ENCODE assay signal across 20 cellular contexts in the genomic region with DNA sequence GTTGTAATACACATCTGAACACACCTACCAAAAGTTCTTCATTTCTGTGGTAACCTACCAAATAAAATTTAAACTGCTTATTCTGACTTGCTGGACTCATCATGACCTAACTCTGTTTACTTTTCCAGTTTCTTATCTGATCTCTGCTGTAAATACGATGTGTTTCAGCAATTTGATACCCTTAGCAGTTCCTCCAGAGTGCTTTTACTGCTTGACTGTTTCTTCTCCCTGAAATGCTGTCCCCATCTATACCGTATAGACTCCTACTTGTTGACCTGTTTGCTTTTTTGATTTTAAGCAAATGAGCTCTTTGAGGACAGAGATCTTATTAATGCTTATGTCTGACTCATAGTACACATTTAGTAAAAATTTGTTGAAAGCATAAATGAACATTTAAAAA.
A peak's percentile ranks its signal among the peaks of the same experiment; 100 is the strongest.
DNase-seq lines count a peak whose midpoint lies in the region; ATAC-seq and TF ChIP-seq lines count a peak whose summit lies in the region.
"Had no signal": no experiment of that assay in that cellular context is flagged by ENCODE, and none has a peak within 500 bp of the region (broad histone marks: within the 10 kb centered on the region; RNA-seq: fewer than 3 reads in every experiment).

No MANE protein-coding gene starts in this region.

- no peak for TF ChIP-seq CTCF in astrocyte of the spinal cord (IDR thresholded peaks at IDR 0.05; ENCODE audit: low read depth, low read length)

- no peaks in the 10 kb centered on the region for H3K9me3 ChIP-seq in CD4-positive, CD25-positive, alpha-beta regulatory T cell (ENCODE audit: control insufficient read depth in 2 of 2, low read length in 2 of 2)

- in situ Hi-C loops in astrocyte of the spinal cord (cut with HindIII; ENCODE audit: low sequenced_read_pairs), result no loop called here

- ATAC-seq in CD4-positive, CD25-positive, alpha-beta regulatory T cell (ENCODE audit: low read depth in 2 of 2), result no peak
- ATAC-seq in GM19397 (IDR thresholded peaks at IDR 0.05; ENCODE audit: unreplicated experiment) (no peak), GM18861 (IDR thresholded peaks at IDR 0.05; ENCODE audit: unreplicated experiment) (no peak)
- ATAC-seq: activated CD8-positive, alpha-beta memory T cell treated with anti-CD3 and anti-CD28 coated beads, Interleukin-2, amount 10 ng/mL, durations not matched to agents 7 days and 5 days; HCT116; stimulated activated memory B cell treated with anti-CD40 and anti-IgM and Interleukin-4, amounts not matched to agents 10 μg/mL and 1 μg/mL and 100 μg/mL, for 72 hours had no signal

- peak overlapping the region in 2 of 3 donors; percentile 0 to 4 for H3K27ac Mint-ChIP-seq in CD4-positive, CD25-positive, alpha-beta regulatory T cell
- H3K27ac Mint-ChIP-seq in IgD-negative memory B cell, result peak overlapping the region in 2 of 3 donors; percentile 46 to 76
- H3K27ac Mint-ChIP-seq: activated CD8-positive, alpha-beta memory T cell treated with anti-CD3 and anti-CD28 coated beads, Interleukin-2, amount 10 ng/mL, durations not matched to agents 7 days and 5 days; activated naive CD4-positive, alpha-beta T cell treated with anti-CD3 and anti-CD28 coated beads, Interleukin-2, amount 50 U/mL, for 24 hours; stimulated activated memory B cell treated with anti-CD40 and anti-IgM and Interleukin-4, amounts not matched to agents 10 μg/mL and 1 μg/mL and 100 μg/mL, for 72 hours; type B pancreatic cell had no signal

- H3K27me3 ChIP-seq in CD4-positive, CD25-positive, alpha-beta regulatory T cell (ENCODE audit: control insufficient read depth, insufficient read depth, low read length), result no peaks in the 10 kb centered on the region

- no peak overlapping the region for H3K4me3 Mint-ChIP-seq in CD4-positive, CD25-positive, alpha-beta regulatory T cell
- no peak overlapping the region for H3K4me3 Mint-ChIP-seq in IgD-negative memory B cell
- H3K4me3 Mint-ChIP-seq: activated CD8-positive, alpha-beta memory T cell treated with anti-CD3 and anti-CD28 coated beads, Interleukin-2, amount 10 ng/mL, durations not matched to agents 7 days and 5 days; activated naive CD4-positive, alpha-beta T cell treated with anti-CD3 and anti-CD28 coated beads, Interleukin-2, amount 50 U/mL, for 24 hours; immature natural killer cell; stimulated activated memory B cell treated with anti-CD40 and anti-IgM and Interleukin-4, amounts not matched to agents 10 μg/mL and 1 μg/mL and 100 μg/mL, for 72 hours; type B pancreatic cell had no signal

- H3K27me3 Mint-ChIP-seq in CD4-positive, CD25-positive, alpha-beta regulatory T cell, result no peaks in the 10 kb centered on the region
- H3K27me3 Mint-ChIP-seq in IgD-negative memory B cell, result no peaks in the 10 kb centered on the region
- H3K27me3 Mint-ChIP-seq: activated CD8-positive, alpha-beta memory T cell treated with anti-CD3 and anti-CD28 coated beads, Interleukin-2, amount 10 ng/mL, durations not matched to agents 7 days and 5 days; activated naive CD4-positive, alpha-beta T cell treated with anti-CD3 and anti-CD28 coated beads, Interleukin-2, amount 50 U/mL, for 24 hours; stimulated activated memory B cell treated with anti-CD40 and anti-IgM and Interleukin-4, amounts not matched to agents 10 μg/mL and 1 μg/mL and 100 μg/mL, for 72 hours; type B pancreatic cell had no signal

- H3K27ac ChIP-seq in CD4-positive, CD25-positive, alpha-beta regulatory T cell (ENCODE audit: insufficient read depth, low read length, poor library complexity, severe bottlenecking), result no peak overlapping the region

- peaks cover 23% of the 10 kb centered on the region for H3K36me3 Mint-ChIP-seq in CD4-positive, CD25-positive, alpha-beta regulatory T cell
- peaks cover 7% of the 10 kb centered on the region for H3K36me3 Mint-ChIP-seq in IgD-negative memory B cell

- DNase-seq in CD4-positive, CD25-positive, alpha-beta regulatory T cell, result no peak
- DNase-seq in astrocyte of the spinal cord (ENCODE audit: low read depth, low spot score) (peak; percentile 25), left kidney (ENCODE audit: low read depth, low spot score) (peak; percentile 84), OCI-M2 (lab: John Stamatoyannopoulos, UW; ENCODE audit: unreplicated experiment) (no peak)
- no peak for DNase-seq in stimulated activated CD4-positive, alpha-beta T cell treated with anti-CD3 and anti-CD28 coated beads, Interleukin-2, amount 100 ng/mL, for 48 hours
- DNase-seq: activated CD8-positive, alpha-beta memory T cell treated with anti-CD3 and anti-CD28 coated beads, Interleukin-2, amount 10 ng/mL, durations not matched to agents 7 days and 5 days; AML-193; central memory CD4-positive, alpha-beta T cell; immature natural killer cell; Karpas-422; NCI-H1417 treated with DMSO at 0.1 percent for 48 hours; NCI-H446; small intestine had no signal

- H3K4me1 Mint-ChIP-seq in CD4-positive, CD25-positive, alpha-beta regulatory T cell, result peaks cover 7 to 36% (median 27%) of the 10 kb centered on the region in 4 donors
- peaks cover 6 to 19% (median 11%) of the 10 kb centered on the region in 3 donors for H3K4me1 Mint-ChIP-seq in IgD-negative memory B cell
- H3K4me1 Mint-ChIP-seq: activated CD8-positive, alpha-beta memory T cell treated with anti-CD3 and anti-CD28 coated beads, Interleukin-2, amount 10 ng/mL, durations not matched to agents 7 days and 5 days had no signal

- no peak overlapping the region for H3K4me3 ChIP-seq in CD4-positive, CD25-positive, alpha-beta regulatory T cell (ENCODE audit: low read depth, low read length)
- H3K4me3 ChIP-seq in astrocyte of the spinal cord (ENCODE audit: low read depth, low read length), result no peak overlapping the region

- no peaks in the 10 kb centered on the region for H3K4me1 ChIP-seq in CD4-positive, CD25-positive, alpha-beta regulatory T cell (ENCODE audit: control insufficient read depth, insufficient read depth, low read length, poor library complexity, severe bottlenecking)

- H3K36me3 ChIP-seq in CD4-positive, CD25-positive, alpha-beta regulatory T cell (ENCODE audit: control insufficient read depth, insufficient read depth, low read length), result no peaks in the 10 kb centered on the region

- no peaks in the 10 kb centered on the region for H3K9me3 Mint-ChIP-seq in CD4-positive, CD25-positive, alpha-beta regulatory T cell
- H3K9me3 Mint-ChIP-seq in IgD-negative memory B cell, result no peaks in the 10 kb centered on the region
- H3K9me3 Mint-ChIP-seq: activated naive CD4-positive, alpha-beta T cell treated with anti-CD3 and anti-CD28 coated beads, Interleukin-2, amount 50 U/mL, for 24 hours; immature natural killer cell; stimulated activated memory B cell treated with anti-CD40 and anti-IgM and Interleukin-4, amounts not matched to agents 10 μg/mL and 1 μg/mL and 100 μg/mL, for 72 hours had no signal

Comparison
In these comparisons a context has a peak if more than half of its experiments do, and no peak if none do; other contexts are left out.
1. DNase-seq: peak in astrocyte of the spinal cord (single experiment) and left kidney (single experiment); none in CD4-positive, CD25-positive, alpha-beta regulatory T cell (0 of 3), OCI-M2 (single experiment) and stimulated activated CD4-positive, alpha-beta T cell treated with anti-CD3 and anti-CD28 coated beads, Interleukin-2, amount 100 ng/mL, for 48 hours (0 of 2).